In the genomic region with DNA sequence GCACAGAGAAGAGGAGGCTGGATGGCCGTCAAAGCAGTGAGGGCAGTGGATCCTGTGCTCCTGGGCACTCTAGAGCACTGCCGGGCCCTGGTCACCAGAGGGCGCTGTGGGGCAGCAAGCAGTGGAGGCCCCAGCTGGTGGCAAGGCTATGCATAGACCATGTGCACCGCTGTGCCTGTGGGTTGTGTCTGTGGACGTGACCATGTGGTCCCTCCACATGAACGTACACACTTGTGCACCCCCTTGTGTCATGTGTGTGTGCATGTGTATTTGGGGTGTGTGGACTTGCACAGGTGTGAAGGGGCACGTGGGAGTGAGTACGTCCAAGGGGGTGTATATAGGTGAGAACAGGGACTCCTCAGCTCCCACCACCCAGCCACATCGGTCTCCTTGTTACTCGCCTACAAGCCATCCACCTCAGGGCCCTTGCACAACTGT, we compare ENCODE assay signal across 1 cellular context.
TF ChIP-seq lines count a peak whose summit lies in the region.

No MANE protein-coding gene starts in this region.

TF ChIP-seq in H1, 55 proteins besides CTCF, POLR2A, EP300 and RAD21 (continued from another document):
- TF ChIP-seq, protein P1, sequence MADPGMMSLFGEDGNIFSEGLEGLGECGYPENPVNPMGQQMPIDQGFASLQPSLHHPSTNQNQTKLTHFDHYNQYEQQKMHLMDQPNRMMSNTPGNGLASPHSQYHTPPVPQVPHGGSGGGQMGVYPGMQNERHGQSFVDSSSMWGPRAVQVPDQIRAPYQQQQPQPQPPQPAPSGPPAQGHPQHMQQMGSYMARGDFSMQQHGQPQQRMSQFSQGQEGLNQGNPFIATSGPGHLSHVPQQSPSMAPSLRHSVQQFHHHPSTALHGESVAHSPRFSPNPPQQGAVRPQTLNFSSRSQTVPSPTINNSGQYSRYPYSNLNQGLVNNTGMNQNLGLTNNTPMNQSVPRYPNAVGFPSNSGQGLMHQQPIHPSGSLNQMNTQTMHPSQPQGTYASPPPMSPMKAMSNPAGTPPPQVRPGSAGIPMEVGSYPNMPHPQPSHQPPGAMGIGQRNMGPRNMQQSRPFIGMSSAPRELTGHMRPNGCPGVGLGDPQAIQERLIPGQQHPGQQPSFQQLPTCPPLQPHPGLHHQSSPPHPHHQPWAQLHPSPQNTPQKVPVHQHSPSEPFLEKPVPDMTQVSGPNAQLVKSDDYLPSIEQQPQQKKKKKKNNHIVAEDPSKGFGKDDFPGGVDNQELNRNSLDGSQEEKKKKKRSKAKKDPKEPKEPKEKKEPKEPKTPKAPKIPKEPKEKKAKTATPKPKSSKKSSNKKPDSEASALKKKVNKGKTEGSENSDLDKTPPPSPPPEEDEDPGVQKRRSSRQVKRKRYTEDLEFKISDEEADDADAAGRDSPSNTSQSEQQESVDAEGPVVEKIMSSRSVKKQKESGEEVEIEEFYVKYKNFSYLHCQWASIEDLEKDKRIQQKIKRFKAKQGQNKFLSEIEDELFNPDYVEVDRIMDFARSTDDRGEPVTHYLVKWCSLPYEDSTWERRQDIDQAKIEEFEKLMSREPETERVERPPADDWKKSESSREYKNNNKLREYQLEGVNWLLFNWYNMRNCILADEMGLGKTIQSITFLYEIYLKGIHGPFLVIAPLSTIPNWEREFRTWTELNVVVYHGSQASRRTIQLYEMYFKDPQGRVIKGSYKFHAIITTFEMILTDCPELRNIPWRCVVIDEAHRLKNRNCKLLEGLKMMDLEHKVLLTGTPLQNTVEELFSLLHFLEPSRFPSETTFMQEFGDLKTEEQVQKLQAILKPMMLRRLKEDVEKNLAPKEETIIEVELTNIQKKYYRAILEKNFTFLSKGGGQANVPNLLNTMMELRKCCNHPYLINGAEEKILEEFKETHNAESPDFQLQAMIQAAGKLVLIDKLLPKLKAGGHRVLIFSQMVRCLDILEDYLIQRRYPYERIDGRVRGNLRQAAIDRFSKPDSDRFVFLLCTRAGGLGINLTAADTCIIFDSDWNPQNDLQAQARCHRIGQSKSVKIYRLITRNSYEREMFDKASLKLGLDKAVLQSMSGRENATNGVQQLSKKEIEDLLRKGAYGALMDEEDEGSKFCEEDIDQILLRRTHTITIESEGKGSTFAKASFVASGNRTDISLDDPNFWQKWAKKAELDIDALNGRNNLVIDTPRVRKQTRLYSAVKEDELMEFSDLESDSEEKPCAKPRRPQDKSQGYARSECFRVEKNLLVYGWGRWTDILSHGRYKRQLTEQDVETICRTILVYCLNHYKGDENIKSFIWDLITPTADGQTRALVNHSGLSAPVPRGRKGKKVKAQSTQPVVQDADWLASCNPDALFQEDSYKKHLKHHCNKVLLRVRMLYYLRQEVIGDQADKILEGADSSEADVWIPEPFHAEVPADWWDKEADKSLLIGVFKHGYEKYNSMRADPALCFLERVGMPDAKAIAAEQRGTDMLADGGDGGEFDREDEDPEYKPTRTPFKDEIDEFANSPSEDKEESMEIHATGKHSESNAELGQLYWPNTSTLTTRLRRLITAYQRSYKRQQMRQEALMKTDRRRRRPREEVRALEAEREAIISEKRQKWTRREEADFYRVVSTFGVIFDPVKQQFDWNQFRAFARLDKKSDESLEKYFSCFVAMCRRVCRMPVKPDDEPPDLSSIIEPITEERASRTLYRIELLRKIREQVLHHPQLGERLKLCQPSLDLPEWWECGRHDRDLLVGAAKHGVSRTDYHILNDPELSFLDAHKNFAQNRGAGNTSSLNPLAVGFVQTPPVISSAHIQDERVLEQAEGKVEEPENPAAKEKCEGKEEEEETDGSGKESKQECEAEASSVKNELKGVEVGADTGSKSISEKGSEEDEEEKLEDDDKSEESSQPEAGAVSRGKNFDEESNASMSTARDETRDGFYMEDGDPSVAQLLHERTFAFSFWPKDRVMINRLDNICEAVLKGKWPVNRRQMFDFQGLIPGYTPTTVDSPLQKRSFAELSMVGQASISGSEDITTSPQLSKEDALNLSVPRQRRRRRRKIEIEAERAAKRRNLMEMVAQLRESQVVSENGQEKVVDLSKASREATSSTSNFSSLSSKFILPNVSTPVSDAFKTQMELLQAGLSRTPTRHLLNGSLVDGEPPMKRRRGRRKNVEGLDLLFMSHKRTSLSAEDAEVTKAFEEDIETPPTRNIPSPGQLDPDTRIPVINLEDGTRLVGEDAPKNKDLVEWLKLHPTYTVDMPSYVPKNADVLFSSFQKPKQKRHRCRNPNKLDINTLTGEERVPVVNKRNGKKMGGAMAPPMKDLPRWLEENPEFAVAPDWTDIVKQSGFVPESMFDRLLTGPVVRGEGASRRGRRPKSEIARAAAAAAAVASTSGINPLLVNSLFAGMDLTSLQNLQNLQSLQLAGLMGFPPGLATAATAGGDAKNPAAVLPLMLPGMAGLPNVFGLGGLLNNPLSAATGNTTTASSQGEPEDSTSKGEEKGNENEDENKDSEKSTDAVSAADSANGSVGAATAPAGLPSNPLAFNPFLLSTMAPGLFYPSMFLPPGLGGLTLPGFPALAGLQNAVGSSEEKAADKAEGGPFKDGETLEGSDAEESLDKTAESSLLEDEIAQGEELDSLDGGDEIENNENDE (IDR thresholded peaks at IDR 0.05; ENCODE audit: insufficient replicate concordance, low read length), result no peak
- TF ChIP-seq CBX5 (IDR thresholded peaks at IDR 0.05; ENCODE audit: low read depth, low read length) (no peak), NRF1 (IDR thresholded peaks at IDR 0.05; ENCODE audit: low read depth, low read length) (no peak), SUZ12 (IDR thresholded peaks at IDR 0.05; ENCODE audit: low read length) (no peak), TAF7 (optimal IDR thresholded peaks at IDR 0.05; ENCODE audit: borderline replicate concordance, low read depth, low read length) (no peak), BRCA1 (IDR thresholded peaks at IDR 0.05; ENCODE audit: low read depth, low read length) (no peak), KDM4A (IDR thresholded peaks at IDR 0.05; ENCODE audit: low read depth, low read length, severe bottlenecking) (no peak), JUN (IDR thresholded peaks at IDR 0.05; ENCODE audit: low read depth, low read length) (no peak), TEAD4 (IDR thresholded peaks at IDR 0.05; ENCODE audit: low read depth, low read length) (no peak), ZNF274 (IDR thresholded peaks at IDR 0.05; ENCODE audit: borderline replicate concordance, extremely low read depth, low read length) (no peak), ASH2L (IDR thresholded peaks at IDR 0.05; ENCODE audit: low read length) (no peak), CHD2 (IDR thresholded peaks at IDR 0.05; ENCODE audit: low read length) (0 out of 2 replicates have a peak, but pooled peaks have one; percentile 26), SAP30 (IDR thresholded peaks at IDR 0.05; ENCODE audit: insufficient read depth, insufficient replicate concordance, low read length) (no peak), SIN3A (conservative IDR thresholded peaks at IDR 0.05 in 1 of 2, IDR thresholded peaks at IDR 0.05 in 1 of 2; ENCODE audit: low read depth in 1 of 2, low read length in 2 of 2) (no peak), BACH1 (IDR thresholded peaks at IDR 0.05; ENCODE audit: low read length) (peak; percentile 31; the same call in 1 of the 2 replicates), SIRT6 (IDR thresholded peaks at IDR 0.05; ENCODE audit: low read length) (no peak), PHF8 (conservative IDR thresholded peaks at IDR 0.05; ENCODE audit: low read depth, low read length) (no peak), SRF (IDR thresholded peaks at IDR 0.05; ENCODE audit: low read depth, low read length) (no peak), GABPA (IDR thresholded peaks at IDR 0.05; ENCODE audit: borderline replicate concordance, insufficient read depth, low read length) (no peak), MAFK (IDR thresholded peaks at IDR 0.05; ENCODE audit: low read depth, low read length) (no peak), SP1 (IDR thresholded peaks at IDR 0.05; ENCODE audit: low read depth, low read length) (no peak), EGR1 (IDR thresholded peaks at IDR 0.05; ENCODE audit: borderline replicate concordance, low read depth, low read length) (peak; percentile 4; the same call in 1 of the 2 replicates), CHD1 (IDR thresholded peaks at IDR 0.05; ENCODE audit: low read depth, low read length) (no peak), CBX8 (IDR thresholded peaks at IDR 0.05; ENCODE audit: borderline replicate concordance, low read depth, low read length) (no peak), CEBPB (IDR thresholded peaks at IDR 0.05; ENCODE audit: low read depth, low read length) (no peak), TCF12 (IDR thresholded peaks at IDR 0.05; ENCODE audit: low read depth, low read length) (0 out of 2 replicates have a peak, but pooled peaks have one; percentile 51), POU5F1 (IDR thresholded peaks at IDR 0.05; ENCODE audit: low read depth, low read length) (no peak), KDM1A (IDR thresholded peaks at IDR 0.05; ENCODE audit: borderline replicate concordance, low read length) (no peak), RNF2 (IDR thresholded peaks at IDR 0.05; ENCODE audit: borderline replicate concordance, low read depth, low read length, missing control alignments, poor library complexity, severe bottlenecking) (no peak), POLR2AphosphoS5 (IDR thresholded peaks at IDR 0.05; ENCODE audit: low read depth, low read length) (no peak), NANOG (IDR thresholded peaks at IDR 0.05; ENCODE audit: insufficient read depth, low read depth, low read length, poor library complexity, severe bottlenecking) (no peak), RXRA (IDR thresholded peaks at IDR 0.05; ENCODE audit: insufficient read depth, low read depth, low read length) (no peak), CTBP2 (IDR thresholded peaks at IDR 0.05; ENCODE audit: borderline replicate concordance, insufficient read depth, insufficient read length, low read length) (no peak), YY1 (IDR thresholded peaks at IDR 0.05; ENCODE audit: low read depth, low read length) (no peak), TAF1 (IDR thresholded peaks at IDR 0.05; ENCODE audit: low read depth, low read length) (no peak), HDAC2 (IDR thresholded peaks at IDR 0.05; ENCODE audit: borderline replicate concordance in 1 of 2, low read depth in 2 of 2, low read length in 2 of 2) (0 out of 4 replicates have a peak, but pooled peaks of 1 of the 2 experiments have one; percentile 23)
- TF ChIP-seq, protein P2, sequence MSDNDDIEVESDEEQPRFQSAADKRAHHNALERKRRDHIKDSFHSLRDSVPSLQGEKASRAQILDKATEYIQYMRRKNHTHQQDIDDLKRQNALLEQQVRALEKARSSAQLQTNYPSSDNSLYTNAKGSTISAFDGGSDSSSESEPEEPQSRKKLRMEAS (IDR thresholded peaks at IDR 0.05), result peak; percentile 85
- TF ChIP-seq, protein P3, sequence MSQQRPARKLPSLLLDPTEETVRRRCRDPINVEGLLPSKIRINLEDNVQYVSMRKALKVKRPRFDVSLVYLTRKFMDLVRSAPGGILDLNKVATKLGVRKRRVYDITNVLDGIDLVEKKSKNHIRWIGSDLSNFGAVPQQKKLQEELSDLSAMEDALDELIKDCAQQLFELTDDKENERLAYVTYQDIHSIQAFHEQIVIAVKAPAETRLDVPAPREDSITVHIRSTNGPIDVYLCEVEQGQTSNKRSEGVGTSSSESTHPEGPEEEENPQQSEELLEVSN (IDR thresholded peaks at IDR 0.05), result no peak; the same call in 1 of the 2 replicates
TF ChIP-seq in H1: peak in this region for 6.
